ENCODE assay signal across 10 cellular contexts in genomic region chr9:89929721-89930480, GRCh38.
DNase-seq lines count a peak whose midpoint lies in the region; ATAC-seq and TF ChIP-seq lines count a peak whose summit lies in the region.
"Had no signal": no experiment of that assay in that cellular context is flagged by ENCODE, and none has a peak within 500 bp of the region (broad histone marks: within the 10 kb centered on the region; RNA-seq: fewer than 3 reads in every experiment).

No MANE protein-coding gene starts in this region.

- H3K9me3 ChIP-seq in gastrocnemius medialis, result no peaks in the 10 kb centered on the region

- H3K27me3 ChIP-seq in gastrocnemius medialis, result no peaks in the 10 kb centered on the region

- peaks cover 16 to 25% of the 10 kb centered on the region in 2 donors for H3K4me1 ChIP-seq in gastrocnemius medialis

- H3K4me3 ChIP-seq in gastrocnemius medialis, result no peak overlapping the region

- TF ChIP-seq POLR2A in gastrocnemius medialis (IDR thresholded peaks at IDR 0.05), result no peak

- H3K36me3 ChIP-seq in gastrocnemius medialis, result no peaks in the 10 kb centered on the region

- ATAC-seq in Right ventricle myocardium superior (ENCODE audit: poor library complexity) (peak; percentile 80), gastrocnemius medialis (peak; percentile 21 to 63)
- ATAC-seq: Panc1 had no signal

- DNase-seq in NCI-H1694 (lab: John Stamatoyannopoulos, UW) (peak; percentile 4), NCI-H1694 treated with DMSO at 0.1 percent for 48 hours (lab: John Stamatoyannopoulos, UW) (no peak), NCI-H748 treated with DMSO at 0.1 percent for 48 hours (lab: John Stamatoyannopoulos, UW) (peak; percentile 40), Right ventricle myocardium superior (peak; percentile 45), gastrocnemius medialis (no peak), NCI-H1930 (lab: John Stamatoyannopoulos, UW) (no peak), T-helper 2 cell (no peak), GF-D8 (lab: John Stamatoyannopoulos, UW) (no peak)
- DNase-seq: activated B cell treated with CpG ODN at 0.5 μM for 24 hours had no signal

- no peak for TF ChIP-seq CTCF in gastrocnemius medialis (IDR thresholded peaks at IDR 0.05 in 4 of 5, conservative IDR thresholded peaks at IDR 0.05 in 1 of 5)

- in situ Hi-C loops in gastrocnemius medialis (cut with MboI; ENCODE audit: low sequenced_read_pairs in 4 of 4), result no loop called here

- intact Hi-C loops in Right ventricle myocardium superior (cut with DNase I) (loop anchor here (5.0 to 10.0 kb wide), 2 partner anchors 72 to 325 kb away; partner anchors contain the start of gene GADD45G), gastrocnemius medialis (cut with DNase I; ENCODE audit: low total_unique reads) (loop anchor here (5.0 kb wide), 1 partner anchor 38 kb away; no protein-coding TSS in a partner anchor)

- H3K27ac ChIP-seq in gastrocnemius medialis, result no peak overlapping the region

Comparison
In these comparisons a context has a peak if more than half of its experiments do, and no peak if none do; other contexts are left out.
1. DNase-seq: peak in NCI-H1694 (single experiment), NCI-H748 treated with DMSO at 0.1 percent for 48 hours (single experiment) and Right ventricle myocardium superior (single experiment); none in NCI-H1694 treated with DMSO at 0.1 percent for 48 hours (single experiment), gastrocnemius medialis (0 of 2), NCI-H1930 (0 of 2), T-helper 2 cell (0 of 5) and GF-D8 (single experiment).